In the genomic region with DNA sequence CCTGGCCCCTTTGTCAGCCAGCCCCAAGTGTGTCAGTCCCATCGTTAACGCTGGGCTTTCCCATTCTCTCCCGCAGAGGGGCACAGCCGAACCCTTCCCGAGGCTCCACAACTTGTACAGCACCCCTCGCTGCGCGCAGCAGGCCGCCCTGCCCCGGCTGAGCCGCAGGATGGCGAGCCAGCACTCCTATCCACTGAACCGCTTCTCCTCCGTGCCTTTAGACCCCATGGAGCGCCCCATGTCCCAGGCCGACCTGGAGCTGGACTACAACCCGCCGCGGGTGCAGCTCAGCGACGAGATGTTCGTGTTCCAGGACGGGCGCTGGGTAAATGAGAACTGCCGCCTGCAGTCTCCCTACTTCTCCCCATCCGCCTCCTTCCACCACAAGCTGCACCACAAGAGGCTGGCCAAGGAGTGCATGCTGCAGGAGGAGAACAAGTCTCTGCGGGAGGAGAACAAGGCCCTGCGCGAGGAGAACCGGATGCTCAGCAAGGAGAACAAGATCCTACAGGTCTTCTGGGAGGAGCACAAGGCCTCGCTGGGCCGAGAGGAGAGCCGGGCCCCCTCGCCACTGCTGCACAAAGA, we compare ENCODE assay signal across 21 cellular contexts. TPM values are rescaled to one million over a fixed set of nuclear protein-coding genes. Genes with fewer than 3 reads are reported as not detected.
DNase-seq lines count a peak whose midpoint lies in the region; ATAC-seq and TF ChIP-seq lines count a peak whose summit lies in the region.
"Had no signal": no experiment of that assay in that cellular context is flagged by ENCODE, and none has a peak within 500 bp of the region (broad histone marks: within the 10 kb centered on the region; RNA-seq: fewer than 3 reads in every experiment).

No MANE protein-coding gene starts in this region.

- H3K4me1 ChIP-seq in right atrium auricular region (no peaks in the 10 kb centered on the region), testis (no peaks in the 10 kb centered on the region), mesendoderm (ENCODE audit: control insufficient read depth, low read depth, low read length) (peaks cover 1% of the 10 kb centered on the region)
- H3K4me1 ChIP-seq: A549 had no signal

- H3K4me3 ChIP-seq in right atrium auricular region (no peak overlapping the region), testis (peak overlapping the region; percentile 31 to 44), mesendoderm (ENCODE audit: low read length) (no peak overlapping the region)
- H3K4me3 ChIP-seq: A549, GM23248 had no signal

- no peak for TF ChIP-seq POLR2A in testis (IDR thresholded peaks at IDR 0.05)

- no peak overlapping the region for H4K5ac ChIP-seq in mesendoderm (ENCODE audit: low read length)

- DNase-seq in right atrium auricular region (ENCODE audit: low spot score) = peak; percentile 50
- DNase-seq in Right ventricle myocardium superior = no peak
- DNase-seq in ecto neural progenitor cell (ENCODE audit: low spot score) = peak; percentile 33
- no peak for DNase-seq in testis
- no peak for DNase-seq in NCI-H510A (lab: John Stamatoyannopoulos, UW)
- DNase-seq in mesendoderm = no peak
- DNase-seq in NOMO-1 treated with DMSO at 0.1 percent for 48 hours (lab: John Stamatoyannopoulos, UW; ENCODE audit: unreplicated experiment) = no peak
- DNase-seq: 8988T; C1 segment of cervical spinal cord; Calu3; CD4-positive, alpha-beta memory T cell; COR-L47; DMS53; DMS79 treated with DMSO at 0.1 percent for 48 hours; GF-D8; GM23248; HCEC 1CT had no signal

- H3K27me3 ChIP-seq in right atrium auricular region (no peaks in the 10 kb centered on the region), testis (no peaks in the 10 kb centered on the region), mesendoderm (ENCODE audit: insufficient read depth, low read length, poor library complexity) (no peaks in the 10 kb centered on the region)

- H3K36me3 ChIP-seq in right atrium auricular region = no peaks in the 10 kb centered on the region
- H3K36me3 ChIP-seq in testis (ENCODE audit: low read depth, missing control alignments) = no peaks in the 10 kb centered on the region
- no peaks in the 10 kb centered on the region for H3K36me3 ChIP-seq in mesendoderm (ENCODE audit: control insufficient read depth, insufficient read depth, low read length)

- no peak overlapping the region for H2BK5ac ChIP-seq in mesendoderm (ENCODE audit: low read length)

- H3K9me3 ChIP-seq in right atrium auricular region = no peaks in the 10 kb centered on the region
- H3K9me3 ChIP-seq in testis = no peaks in the 10 kb centered on the region
- H3K9me3 ChIP-seq: A549 had no signal

- H3K23ac ChIP-seq in mesendoderm (ENCODE audit: low read length) = no peak overlapping the region

- no peak overlapping the region for H3K18ac ChIP-seq in mesendoderm (ENCODE audit: low read length)

- ATAC-seq in Right ventricle myocardium superior (ENCODE audit: poor library complexity) = no peak
- ATAC-seq: A549 had no signal

- no peaks in the 10 kb centered on the region for H3K79me1 ChIP-seq in mesendoderm (ENCODE audit: low read length)

- no peak overlapping the region for H2BK120ac ChIP-seq in mesendoderm (ENCODE audit: low read depth, low read length)

- no peak overlapping the region for H3K4me2 ChIP-seq in mesendoderm (ENCODE audit: low read length)
- H3K4me2 ChIP-seq: A549 had no signal

- no peak overlapping the region for H4K8ac ChIP-seq in mesendoderm (ENCODE audit: low read depth, low read length)

- intact Hi-C loops in Right ventricle myocardium superior (cut with DNase I) = no loop called here
- intact Hi-C loops in testis (cut with DNase I; ENCODE audit: low total_unique reads) = no loop called here

- H2AK5ac ChIP-seq in mesendoderm (ENCODE audit: low read length) = no peak overlapping the region

- no peak overlapping the region for H3K56ac ChIP-seq in mesendoderm (ENCODE audit: low read length)

- TF ChIP-seq CTCF in right atrium auricular region (IDR thresholded peaks at IDR 0.05) (no peak), testis (IDR thresholded peaks at IDR 0.05) (no peak)

- 71 to 77% methylated on average over 20 to 34 of the region's 34 CpGs for WGBS in testis, 2 donors
- no CpG with 5 or more reads among the region's 34 CpGs for WGBS in mesendoderm (ENCODE audit: extremely low coverage, insufficient coverage, low lambda C conversion rate)

- H3K27ac ChIP-seq in right atrium auricular region (no peak overlapping the region), testis (no peak overlapping the region), mesendoderm (ENCODE audit: low read depth, low read length) (no peak overlapping the region)
- H3K27ac ChIP-seq: A549, GM23248 had no signal

- no peak overlapping the region for H3K9ac ChIP-seq in mesendoderm (ENCODE audit: low read length)
- H3K9ac ChIP-seq: GM23248 had no signal

- no peaks in the 10 kb centered on the region for H3K79me2 ChIP-seq in mesendoderm (ENCODE audit: control insufficient read depth, insufficient read depth, low read length)

- no peak overlapping the region for H3K4ac ChIP-seq in mesendoderm (ENCODE audit: low read depth, low read length)

- no peak overlapping the region for H2BK15ac ChIP-seq in mesendoderm (replicated peaks; ENCODE audit: low read depth)

RNA-seq across cellular contexts. Expression of a gene that starts 11.1 kb away (rescaled TPM):
- total RNA-seq in right atrium auricular region (not detected), Right ventricle myocardium superior (not detected), testis (100 to 1,000 TPM in 1 of 2 donors, 10 to 100 TPM in 1; 49.1 to 115 TPM)
- 34.3 TPM for polyA plus RNA-seq in testis (ENCODE audit: insufficient read depth, low read depth, low replicate concordance)
- not detected for polyA plus RNA-seq in mesendoderm (2013, experiment 1 of 2)
- not detected for polyA plus RNA-seq in mesendoderm (2013, experiment 2 of 2)
- total RNA-seq: Calu3, Daoy, G401, GM23248 had no signal
- polyA plus RNA-seq: BJ, GM23248 had no signal

Comparison
In these comparisons a context has a peak if more than half of its experiments do, and no peak if none do; other contexts are left out.
1. DNase-seq: peak in right atrium auricular region (single experiment) and ecto neural progenitor cell (single experiment); none in Right ventricle myocardium superior (single experiment), testis (single experiment), NCI-H510A (single experiment), mesendoderm (single experiment) and NOMO-1 treated with DMSO at 0.1 percent for 48 hours (single experiment).
2. H3K4me3 ChIP-seq: peak in testis (2 of 2); none in right atrium auricular region (0 of 2) and mesendoderm (single experiment).
3. RNA of a gene that starts 11.1 kb away (total RNA-seq): 49.1 to 115 TPM in testis; not detected in right atrium auricular region and not detected in Right ventricle myocardium superior (single experiment); every median in the first group is over 10 times any median in the second.